16 cellular contexts compared by ENCODE assay signal in genomic region chr10:124248646-124249045, GRCh38.
A peak's percentile ranks its signal among the peaks of the same experiment; 100 is the strongest.
DNase-seq lines count a peak whose midpoint lies in the region; ATAC-seq and TF ChIP-seq lines count a peak whose summit lies in the region.
"Had no signal": no experiment of that assay in that cellular context is flagged by ENCODE, and none has a peak within 500 bp of the region (broad histone marks: within the 10 kb centered on the region; RNA-seq: fewer than 3 reads in every experiment).

No MANE protein-coding gene starts in this region.

- WGBS in suprapubic skin, result 82% methylated on average over 4 of the region's 7 CpGs

- H3K4me1 ChIP-seq in BLaER1 treated with 17β-estradiol and CSF1 and Interleukin-3, amounts not matched to agents 10 nM and 100 nM, result peaks cover 62 to 81% (median 65%) of the 10 kb centered on the region in 10 experiments
- H3K4me1 ChIP-seq in lower lobe of right lung (peaks cover 5% of the 10 kb centered on the region), suprapubic skin (peaks cover 22% of the 10 kb centered on the region)

- DNase-seq in lower lobe of right lung, result peak; percentile 38
- peak; percentile 58 to 67 for DNase-seq in suprapubic skin (ENCODE audit: low spot score in 2 of 2)
- DNase-seq in T-helper 2 cell treated with Interferon-gamma antibody and Interleukin-4, amounts not matched to agents 5 μg/mL and 100 μg/mL, for 36 hours (ENCODE audit: low spot score), result no peak
- DNase-seq in activated CD4-positive, alpha-beta memory T cell treated with anti-CD3 and anti-CD28 coated beads, Interleukin-2, amount 10 ng/mL, durations not matched to agents 7 days and 5 days, result no peak
- DNase-seq: CD8-positive, alpha-beta T cell; COR-L47; DMS153; DMS79 treated with DMSO at 0.1 percent for 48 hours; GDM1; GM23248 had no signal

- no peaks in the 10 kb centered on the region for H4K20me1 ChIP-seq in BLaER1 treated with 17β-estradiol and CSF1 and Interleukin-3, amounts not matched to agents 10 nM and 100 nM

- H3K27ac Mint-ChIP-seq in T-helper 2 cell treated with Interferon-gamma antibody and Interleukin-4, amounts not matched to agents 5 μg/mL and 100 μg/mL, for 36 hours, result no peak overlapping the region
- no peak overlapping the region for H3K27ac Mint-ChIP-seq in activated CD4-positive, alpha-beta memory T cell treated with anti-CD3 and anti-CD28 coated beads, Interleukin-2, amount 10 ng/mL, durations not matched to agents 7 days and 5 days
- H3K27ac Mint-ChIP-seq: B cell; CD14-positive monocyte; CD8-positive, alpha-beta T cell had no signal

- no peak overlapping the region for H3K9ac ChIP-seq in BLaER1 treated with 17β-estradiol and CSF1 and Interleukin-3, amounts not matched to agents 10 nM and 100 nM
- H3K9ac ChIP-seq: GM23248 had no signal

- H3K9me3 ChIP-seq in BLaER1 treated with 17β-estradiol and CSF1 and Interleukin-3, amounts not matched to agents 10 nM and 100 nM (replicated peaks in 1 of 11), result no peaks in the 10 kb centered on the region
- no peaks in the 10 kb centered on the region for H3K9me3 ChIP-seq in lower lobe of right lung
- no peaks in the 10 kb centered on the region for H3K9me3 ChIP-seq in suprapubic skin

- H3K4me3 Mint-ChIP-seq in T-helper 2 cell treated with Interferon-gamma antibody and Interleukin-4, amounts not matched to agents 5 μg/mL and 100 μg/mL, for 36 hours, result no peak overlapping the region
- no peak overlapping the region for H3K4me3 Mint-ChIP-seq in activated CD4-positive, alpha-beta memory T cell treated with anti-CD3 and anti-CD28 coated beads, Interleukin-2, amount 10 ng/mL, durations not matched to agents 7 days and 5 days
- H3K4me3 Mint-ChIP-seq: B cell; CD14-positive monocyte; CD8-positive, alpha-beta T cell had no signal

- TF ChIP-seq POLR2A in suprapubic skin (IDR thresholded peaks at IDR 0.05), result no peak

- POLR2A ChIA-PET in activated CD4-positive, alpha-beta memory T cell treated with anti-CD3 and anti-CD28 coated beads, Interleukin-2, amount 10 ng/mL, durations not matched to agents 7 days and 5 days (lab: Charles Lee), result no interaction called here

- no peaks in the 10 kb centered on the region for H3K36me3 Mint-ChIP-seq in T-helper 2 cell treated with Interferon-gamma antibody and Interleukin-4, amounts not matched to agents 5 μg/mL and 100 μg/mL, for 36 hours (ENCODE audit: low read depth)
- H3K36me3 Mint-ChIP-seq in activated CD4-positive, alpha-beta memory T cell treated with anti-CD3 and anti-CD28 coated beads, Interleukin-2, amount 10 ng/mL, durations not matched to agents 7 days and 5 days (ENCODE audit: low read depth), result no peaks in the 10 kb centered on the region
- H3K36me3 Mint-ChIP-seq: CD14-positive monocyte; CD8-positive, alpha-beta T cell had no signal

- peak overlapping the region; percentile 68 to 93 (median 85) for H3K4me2 ChIP-seq in BLaER1 treated with 17β-estradiol and CSF1 and Interleukin-3, amounts not matched to agents 10 nM and 100 nM

- H3K4me3 ChIP-seq in BLaER1 treated with 17β-estradiol and CSF1 and Interleukin-3, amounts not matched to agents 10 nM and 100 nM, result no peak overlapping the region
- H3K4me3 ChIP-seq in lower lobe of right lung (no peak overlapping the region), suprapubic skin (no peak overlapping the region)
- H3K4me3 ChIP-seq: GM23248 had no signal

- H3K27ac ChIP-seq in BLaER1 treated with 17β-estradiol and CSF1 and Interleukin-3, amounts not matched to agents 10 nM and 100 nM, result no peak overlapping the region; a peak in 1 of 22 replicates
- no peak overlapping the region for H3K27ac ChIP-seq in lower lobe of right lung
- no peak overlapping the region for H3K27ac ChIP-seq in suprapubic skin
- H3K27ac ChIP-seq: GM23248 had no signal

- H3K9me3 Mint-ChIP-seq in T-helper 2 cell treated with Interferon-gamma antibody and Interleukin-4, amounts not matched to agents 5 μg/mL and 100 μg/mL, for 36 hours, result no peaks in the 10 kb centered on the region
- no peaks in the 10 kb centered on the region for H3K9me3 Mint-ChIP-seq in activated CD4-positive, alpha-beta memory T cell treated with anti-CD3 and anti-CD28 coated beads, Interleukin-2, amount 10 ng/mL, durations not matched to agents 7 days and 5 days
- H3K9me3 Mint-ChIP-seq: CD8-positive, alpha-beta T cell had no signal

- no peaks in the 10 kb centered on the region for H3K36me3 ChIP-seq in BLaER1 treated with 17β-estradiol and CSF1 and Interleukin-3, amounts not matched to agents 10 nM and 100 nM
- H3K36me3 ChIP-seq in lower lobe of right lung, result no peaks in the 10 kb centered on the region
- no peaks in the 10 kb centered on the region for H3K36me3 ChIP-seq in suprapubic skin

- no peaks in the 10 kb centered on the region for H3K4me1 Mint-ChIP-seq in T-helper 2 cell treated with Interferon-gamma antibody and Interleukin-4, amounts not matched to agents 5 μg/mL and 100 μg/mL, for 36 hours (ENCODE audit: low read depth)
- no peaks in the 10 kb centered on the region for H3K4me1 Mint-ChIP-seq in activated CD4-positive, alpha-beta memory T cell treated with anti-CD3 and anti-CD28 coated beads, Interleukin-2, amount 10 ng/mL, durations not matched to agents 7 days and 5 days

- H3K27me3 Mint-ChIP-seq in T-helper 2 cell treated with Interferon-gamma antibody and Interleukin-4, amounts not matched to agents 5 μg/mL and 100 μg/mL, for 36 hours (ENCODE audit: low read depth), result no peaks in the 10 kb centered on the region
- H3K27me3 Mint-ChIP-seq in activated CD4-positive, alpha-beta memory T cell treated with anti-CD3 and anti-CD28 coated beads, Interleukin-2, amount 10 ng/mL, durations not matched to agents 7 days and 5 days, result peaks cover 2% of the 10 kb centered on the region

- no peak for TF ChIP-seq CTCF in lower lobe of right lung (IDR thresholded peaks at IDR 0.05)
- TF ChIP-seq CTCF in suprapubic skin (IDR thresholded peaks at IDR 0.05), result no peak

- CTCF ChIA-PET in activated CD4-positive, alpha-beta memory T cell treated with anti-CD3 and anti-CD28 coated beads, Interleukin-2, amount 10 ng/mL, durations not matched to agents 7 days and 5 days (lab: Charles Lee), result no interaction called here

- intact Hi-C loops in lower lobe of right lung (cut with DNase I), result no loop called here

- no peak for TF ChIP-seq EP300 in suprapubic skin (IDR thresholded peaks at IDR 0.05)

- no peaks in the 10 kb centered on the region for H3K27me3 ChIP-seq in BLaER1 treated with 17β-estradiol and CSF1 and Interleukin-3, amounts not matched to agents 10 nM and 100 nM
- H3K27me3 ChIP-seq in lower lobe of right lung (ENCODE audit: low read depth), result no peaks in the 10 kb centered on the region
- no peaks in the 10 kb centered on the region for H3K27me3 ChIP-seq in suprapubic skin

- ATAC-seq in HG03432 (IDR thresholded peaks at IDR 0.05; ENCODE audit: unreplicated experiment) (peak; percentile 42), lower lobe of right lung (no peak), GM18511 (IDR thresholded peaks at IDR 0.05; ENCODE audit: unreplicated experiment) (no peak)
- ATAC-seq: CD8-positive, alpha-beta T cell; HCT116 had no signal

Comparison
In these comparisons a context has a peak if more than half of its experiments do, and no peak if none do; other contexts are left out.
1. DNase-seq: peak in lower lobe of right lung (single experiment) and suprapubic skin (2 of 2); none in T-helper 2 cell treated with Interferon-gamma antibody and Interleukin-4, amounts not matched to agents 5 μg/mL and 100 μg/mL, for 36 hours (single experiment) and activated CD4-positive, alpha-beta memory T cell treated with anti-CD3 and anti-CD28 coated beads, Interleukin-2, amount 10 ng/mL, durations not matched to agents 7 days and 5 days (single experiment).